Comparison of ENCODE assay signal across 26 cellular contexts in the genomic region with DNA sequence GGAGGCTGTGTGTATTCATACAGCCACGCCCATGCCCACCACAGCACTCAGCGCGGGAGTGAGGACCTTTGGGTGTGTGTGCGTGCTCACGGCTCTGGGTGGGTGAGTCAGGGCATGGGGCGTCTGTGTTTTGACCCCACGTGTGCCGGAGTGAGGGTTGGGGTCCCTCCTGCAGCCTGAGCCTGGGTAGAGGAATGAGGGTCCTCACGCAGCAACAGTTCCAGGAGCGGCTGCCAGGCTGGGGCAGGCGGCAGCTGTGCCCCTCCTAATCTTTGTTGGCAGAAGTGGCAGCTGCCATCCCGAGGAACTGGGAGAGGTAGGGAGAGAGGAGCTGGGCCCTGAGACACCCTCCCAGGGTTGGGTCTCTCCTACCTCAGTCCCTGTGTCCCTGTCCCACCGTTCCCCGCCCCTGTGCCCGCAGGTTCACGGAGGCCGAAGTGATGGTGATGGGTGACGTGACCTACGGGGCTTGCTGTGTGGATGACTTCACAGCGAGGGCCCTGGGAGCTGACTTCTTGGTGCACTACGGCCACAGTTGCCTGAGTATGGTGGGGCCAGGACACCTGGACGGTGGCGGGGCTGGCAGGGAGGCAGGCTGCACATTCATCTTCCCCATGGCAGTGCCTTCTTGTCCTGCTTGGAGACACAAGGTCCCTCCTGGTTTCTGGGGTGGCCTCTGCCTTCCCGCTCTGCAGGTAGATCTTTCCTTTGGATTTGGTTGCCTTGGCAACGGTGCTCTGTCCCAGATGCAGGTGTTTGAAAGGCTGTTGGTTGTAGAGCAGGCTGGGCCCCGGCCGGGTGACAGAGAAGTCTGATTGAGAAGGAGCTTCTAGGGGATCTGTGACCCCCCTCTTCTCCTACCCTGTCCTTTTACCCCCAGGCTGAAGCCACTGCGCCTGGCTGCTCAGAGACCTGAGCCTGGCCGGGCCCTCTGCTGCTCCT. TPM values are rescaled to one million over a fixed set of nuclear protein-coding genes. Genes with fewer than 3 reads are reported as not detected.
"Had no signal": no experiment of that assay in that cellular context is flagged by ENCODE, and none has a peak within 500 bp of the region (broad histone marks: within the 10 kb centered on the region; RNA-seq: fewer than 3 reads in every experiment).

No MANE protein-coding gene starts in this region.

- H3K27me3 ChIP-seq: body of pancreas, cardiac muscle cell, colonic mucosa, left lung, thyroid gland, upper lobe of right lung had no signal

- H3K4me3 ChIP-seq: body of pancreas, cardiac muscle cell, colonic mucosa, left lung, lower lobe of right lung, skin epidermis, thyroid gland, upper lobe of right lung had no signal

- H3K27ac Mint-ChIP-seq: activated CD4-positive, alpha-beta T cell treated with anti-CD3 and anti-CD28 coated beads for 36 hours; activated CD8-positive, alpha-beta memory T cell treated with anti-CD3 and anti-CD28 coated beads, Interleukin-2, amount 10 ng/mL, durations not matched to agents 7 days and 5 days; activated CD8-positive, alpha-beta T cell treated with anti-CD3 and anti-CD28 coated beads, Interleukin-2, amount 10 ng/mL, durations not matched to agents 7 days and 5 days; activated naive CD8-positive, alpha-beta T cell; activated T-helper 2 cell treated with anti-CD3 and anti-CD28 coated beads, Interferon-gamma antibody, Interleukin-2, Interleukin-4, amounts not matched to agents 10 μg/mL and 5 μg/mL and 100 μg/mL, durations not matched to agents 14 hours and 24 hours and 36 hours; stimulated activated effector memory CD8-positive, alpha-beta T cell treated with anti-CD3 and anti-CD28 coated beads, Interleukin-12 subunit alpha, Interleukin-12 subunit beta, amount 100 ng/mL, for 72 hours had no signal

- H3K27ac ChIP-seq: body of pancreas, cardiac muscle cell, colonic mucosa, left lung, lower lobe of right lung, skin epidermis, thyroid gland, upper lobe of right lung had no signal

- H3K36me3 Mint-ChIP-seq: activated CD8-positive, alpha-beta memory T cell treated with anti-CD3 and anti-CD28 coated beads, Interleukin-2, amount 10 ng/mL, durations not matched to agents 7 days and 5 days had no signal

- H3K9me3 Mint-ChIP-seq: activated T-helper 2 cell treated with anti-CD3 and anti-CD28 coated beads, Interferon-gamma antibody, Interleukin-2, Interleukin-4, amounts not matched to agents 10 μg/mL and 5 μg/mL and 100 μg/mL, durations not matched to agents 14 hours and 24 hours and 36 hours; naive thymus-derived CD8-positive, alpha-beta T cell; stimulated activated effector memory CD8-positive, alpha-beta T cell treated with anti-CD3 and anti-CD28 coated beads, Interleukin-12 subunit alpha, Interleukin-12 subunit beta, amount 100 ng/mL, for 72 hours; stimulated activated naive CD8-positive, alpha-beta T cell treated with anti-CD3 and anti-CD28 coated beads, Interleukin-15, amount 100 ng/mL, for 72 hours had no signal

- DNase-seq: activated CD4-positive, alpha-beta T cell treated with anti-CD3 and anti-CD28 coated beads for 36 hours; activated CD4-positive, CD25-positive, alpha-beta regulatory T cell; activated CD8-positive, alpha-beta memory T cell treated with anti-CD3 and anti-CD28 coated beads, Interleukin-2, amount 10 ng/mL, durations not matched to agents 7 days and 5 days; activated CD8-positive, alpha-beta T cell treated with anti-CD3 and anti-CD28 coated beads, Interleukin-2, amount 10 ng/mL, durations not matched to agents 7 days and 5 days; activated T-cell treated with anti-CD3 and anti-CD28 coated beads, Interleukin-2, amount 50 U/mL, for 48 hours; anterior cingulate cortex; body of pancreas; cerebellar nuclear complex; colonic mucosa; effector CD8-positive, alpha-beta T cell; lower lobe of right lung; mesenchymal stem cell; naive thymus-derived CD8-positive, alpha-beta T cell; stimulated activated CD4-positive, alpha-beta T cell treated with anti-CD3 and anti-CD28 coated beads, Interleukin-12 subunit alpha, Interleukin-12 subunit beta, amount 100 ng/mL, for 4 hours; stimulated activated CD4-positive, alpha-beta T cell treated with anti-CD3 and anti-CD28 coated beads, Interleukin-4, amount 100 ng/mL, for 24 hours; stimulated activated naive CD8-positive, alpha-beta T cell treated with anti-CD3 and anti-CD28 coated beads, Interleukin-15, amount 100 ng/mL, for 72 hours; thyroid gland; upper lobe of right lung had no signal

- H3K9me3 ChIP-seq: body of pancreas, colonic mucosa, left lung, lower lobe of right lung, thyroid gland, upper lobe of right lung had no signal

- H3K4me3 Mint-ChIP-seq: activated CD4-positive, alpha-beta T cell treated with anti-CD3 and anti-CD28 coated beads for 36 hours; activated CD8-positive, alpha-beta memory T cell treated with anti-CD3 and anti-CD28 coated beads, Interleukin-2, amount 10 ng/mL, durations not matched to agents 7 days and 5 days; activated CD8-positive, alpha-beta T cell treated with anti-CD3 and anti-CD28 coated beads, Interleukin-2, amount 10 ng/mL, durations not matched to agents 7 days and 5 days; activated naive CD8-positive, alpha-beta T cell; naive thymus-derived CD8-positive, alpha-beta T cell; stimulated activated effector memory CD8-positive, alpha-beta T cell treated with anti-CD3 and anti-CD28 coated beads, Interleukin-12 subunit alpha, Interleukin-12 subunit beta, amount 100 ng/mL, for 72 hours; stimulated activated naive CD8-positive, alpha-beta T cell treated with anti-CD3 and anti-CD28 coated beads, Interleukin-15, amount 100 ng/mL, for 72 hours had no signal

- H3K36me3 ChIP-seq: colonic mucosa had no signal

- ATAC-seq: activated CD4-positive, alpha-beta T cell treated with anti-CD3 and anti-CD28 coated beads for 36 hours; activated CD8-positive, alpha-beta memory T cell treated with anti-CD3 and anti-CD28 coated beads, Interleukin-2, amount 10 ng/mL, durations not matched to agents 7 days and 5 days; activated CD8-positive, alpha-beta T cell treated with anti-CD3 and anti-CD28 coated beads, Interleukin-2, amount 10 ng/mL, durations not matched to agents 7 days and 5 days; body of pancreas; left lung; lower lobe of right lung; naive thymus-derived CD8-positive, alpha-beta T cell; sciatic nerve; stimulated activated effector memory CD8-positive, alpha-beta T cell treated with anti-CD3 and anti-CD28 coated beads, Interleukin-12 subunit alpha, Interleukin-12 subunit beta, amount 100 ng/mL, for 72 hours; upper lobe of right lung had no signal

- H3K27me3 Mint-ChIP-seq: activated CD4-positive, alpha-beta T cell treated with anti-CD3 and anti-CD28 coated beads for 36 hours; activated CD8-positive, alpha-beta memory T cell treated with anti-CD3 and anti-CD28 coated beads, Interleukin-2, amount 10 ng/mL, durations not matched to agents 7 days and 5 days; activated naive CD8-positive, alpha-beta T cell; naive thymus-derived CD8-positive, alpha-beta T cell; stimulated activated naive CD8-positive, alpha-beta T cell treated with anti-CD3 and anti-CD28 coated beads, Interleukin-15, amount 100 ng/mL, for 72 hours had no signal

RNA-seq across cellular contexts. Expression of gene RTN4RL1, which starts 10.7 kb away (rescaled TPM):
- total RNA-seq: epithelial cell of proximal tubule had no signal
